ENCODE assay signal across 8 cellular contexts in genomic region chr10:113563306-113564088, GRCh38. TPM values are rescaled to one million over a fixed set of nuclear protein-coding genes. Genes with fewer than 3 reads are reported as not detected.
DNase-seq lines count a peak whose midpoint lies in the region; ATAC-seq and TF ChIP-seq lines count a peak whose summit lies in the region.

No MANE protein-coding gene starts in this region.

- H3K4me1 Mint-ChIP-seq in osteocyte (ENCODE audit: unreplicated experiment): peaks cover 3% of the 10 kb centered on the region

- no peak overlapping the region for H3K27ac Mint-ChIP-seq in osteocyte (ENCODE audit: unreplicated experiment)

- no peaks in the 10 kb centered on the region for H3K27me3 ChIP-seq in SJCRH30
- no peaks in the 10 kb centered on the region for H3K27me3 ChIP-seq in testis

- no peak for TF ChIP-seq POLR2A in testis (IDR thresholded peaks at IDR 0.05)

- TF ChIP-seq CTCF in osteocyte (IDR thresholded peaks at IDR 0.05): peak; percentile 97
- TF ChIP-seq CTCF in testis (IDR thresholded peaks at IDR 0.05): peak; percentile 91 to 98 (median 94)

- peaks cover 8% of the 10 kb centered on the region for H3K4me1 ChIP-seq in SJCRH30
- peaks cover 5% of the 10 kb centered on the region for H3K4me1 ChIP-seq in testis

- H3K36me3 Mint-ChIP-seq in osteocyte (ENCODE audit: unreplicated experiment): no peaks in the 10 kb centered on the region

- peak overlapping the region; percentile 81 for H3K4me3 Mint-ChIP-seq in osteocyte (ENCODE audit: unreplicated experiment)

- DNase-seq in DMS53 (lab: John Stamatoyannopoulos, UW): peak; percentile 84
- peak; percentile 75 for DNase-seq in HuH-7.5 (ENCODE audit: low spot score)
- peak; percentile 73 to 88 for DNase-seq in SJCRH30
- DNase-seq in activated naive CD4-positive, alpha-beta T cell treated with Interleukin-2 at 50 U/mL for 16 hours: peak; percentile 69
- DNase-seq in germinal center (ENCODE audit: low spot score): peak; percentile 74
- peak; percentile 92 for DNase-seq in osteocyte (ENCODE audit: extremely low spot score, unreplicated experiment)
- DNase-seq in testis: peak; percentile 87

- H3K27ac ChIP-seq in SJCRH30 (no peak overlapping the region), testis (no peak overlapping the region)

- no peaks in the 10 kb centered on the region for H3K36me3 ChIP-seq in SJCRH30
- no peaks in the 10 kb centered on the region for H3K36me3 ChIP-seq in testis (ENCODE audit: low read depth, missing control alignments)

- peaks cover 14% of the 10 kb centered on the region for H3K27me3 Mint-ChIP-seq in osteocyte (ENCODE audit: unreplicated experiment)

- peak; percentile 96 for ATAC-seq in GM21528 (IDR thresholded peaks at IDR 0.05; ENCODE audit: low FRiP score, unreplicated experiment)

- intact Hi-C loops in testis (cut with DNase I; ENCODE audit: low total_unique reads): no loop called here

- H3K4me3 ChIP-seq in SJCRH30 (peak overlapping the region; percentile 49), testis (peak overlapping the region; percentile 2 to 19)

- WGBS in testis, 2 donors: 11 to 14% methylated on average over 11 to 18 of the region's 18 CpGs

- no peaks in the 10 kb centered on the region for H3K9me3 Mint-ChIP-seq in osteocyte (ENCODE audit: unreplicated experiment)

- no peaks in the 10 kb centered on the region for H3K9me3 ChIP-seq in SJCRH30 (replicated peaks)
- no peaks in the 10 kb centered on the region for H3K9me3 ChIP-seq in testis

RNA-seq across cellular contexts. Expression of gene HABP2, which starts 10.6 kb away (rescaled TPM):
- not detected in 2 replicates for total RNA-seq in SJCRH30 (2014; rRNA removed; shearing (Covaris generic))
- total RNA-seq in osteocyte (0.11 and 0.18 TPM in 2 replicates), testis (under 1 TPM in 1 of 2 donors, not detected in 1; 0.37 TPM)
- polyA plus RNA-seq in testis (ENCODE audit: insufficient read depth, low read depth, low replicate concordance): 1.9 TPM
